Comparison of ENCODE assay signal across 11 cellular contexts in genomic region chr5:26231316-26231715, GRCh38.
"Had no signal": no experiment of that assay in that cellular context is flagged by ENCODE, and none has a peak within 500 bp of the region (broad histone marks: within the 10 kb centered on the region; RNA-seq: fewer than 3 reads in every experiment).

No MANE protein-coding gene starts in this region.

- DNase-seq: GM23248, GOT3, H7, H9, HCEC 1CT, HFFc6 had no signal

- H3K9me3 ChIP-seq: HAP-1 had no signal

- FAIRE-seq: H1, H54 had no signal

- H3K4me1 ChIP-seq: HAP-1 had no signal

- H3K4me2 ChIP-seq: GM23338 had no signal

- H3K27ac ChIP-seq: GM23248 had no signal

- ATAC-seq: GM23338, HCT116 had no signal

- H3K36me3 ChIP-seq: HAP-1 had no signal

- H2AFZ ChIP-seq: GM23248, GM23338 had no signal

- H3K4me3 ChIP-seq: GM23248, GM23338, HAP-1 had no signal

- H3K9ac ChIP-seq: GM23248 had no signal
